Comparison of ENCODE assay signal across 34 cellular contexts in the genomic region with DNA sequence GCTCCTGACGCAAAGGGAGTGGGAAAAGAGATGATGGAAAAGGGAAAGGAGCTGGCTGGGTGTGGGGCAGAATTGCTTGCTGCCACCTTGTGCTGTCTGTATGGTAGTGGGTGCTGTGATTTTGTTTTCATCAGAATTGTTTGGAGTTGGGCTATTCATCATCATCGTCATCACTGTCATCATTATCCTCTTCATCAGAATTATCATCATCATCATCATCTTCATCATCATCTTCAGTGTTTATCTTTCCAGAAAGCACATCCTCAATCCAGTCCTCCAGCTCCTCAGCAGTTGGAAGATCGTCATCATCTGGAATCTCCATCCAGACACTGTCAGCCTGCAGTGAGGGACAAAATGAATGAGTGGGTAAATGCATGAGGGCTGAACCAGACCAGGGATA.
"Had no signal": no experiment of that assay in that cellular context is flagged by ENCODE, and none has a peak within 500 bp of the region (broad histone marks: within the 10 kb centered on the region; RNA-seq: fewer than 3 reads in every experiment).

No MANE protein-coding gene starts in this region.

- DNase-seq: activated effector memory CD4-positive, alpha-beta T cell treated with anti-CD3 and anti-CD28 coated beads, Interleukin-2, amount 50 U/mL, for 16 hours; activated effector memory CD4-positive, alpha-beta T cell treated with Interleukin-2 at 50 U/mL for 16 hours; activated gamma-delta T cell; activated gamma-delta T cell treated with Interleukin-2 at 50 U/mL for 16 hours; activated naive CD4-positive, alpha-beta T cell; activated naive CD4-positive, alpha-beta T cell treated with anti-CD3 and anti-CD28 coated beads for 36 hours; activated naive CD4-positive, alpha-beta T cell treated with anti-CD3 and anti-CD28 coated beads, Interleukin-2, amount 10 ng/mL, durations not matched to agents 7 days and 5 days; activated naive CD4-positive, alpha-beta T cell treated with anti-CD3 and anti-CD28 coated beads, Interleukin-2, amount 50 U/mL, for 16 hours; activated naive CD4-positive, alpha-beta T cell treated with Interleukin-2 at 50 U/mL for 16 hours; activated naive CD8-positive, alpha-beta T cell treated with anti-CD3 and anti-CD28 coated beads for 36 hours; activated naive CD8-positive, alpha-beta T cell treated with anti-CD3 and anti-CD28 coated beads, Interleukin-2, amount 10 ng/mL, durations not matched to agents 7 days and 5 days; activated naive CD8-positive, alpha-beta T cell treated with anti-CD3 and anti-CD28 coated beads, Interleukin-2, amount 50 U/mL, for 24 hours; activated T-cell treated with anti-CD3 and anti-CD28 coated beads, Interleukin-2, amount 50 U/mL, for 1 hour; activated T-cell treated with anti-CD3 and anti-CD28 coated beads, Interleukin-2, amount 50 U/mL, for 24 hours; activated T-cell treated with anti-CD3 and anti-CD28 coated beads, Interleukin-2, amount 50 U/mL, for 4 hours; activated T-cell treated with anti-CD3 and anti-CD28 coated beads, Interleukin-2, amount 50 U/mL, for 48 hours; activated T-cell treated with anti-CD3 and anti-CD28 coated beads, Interleukin-2, amount 50 U/mL, for 72 hours; adrenal gland; amniotic stem cell; amygdala; anterior cingulate cortex; aorta; body of pancreas; brain microvascular endothelial cell; caudate nucleus; central memory CD4-positive, alpha-beta T cell; cerebellar nuclear complex had no signal

- H3K9me3 ChIP-seq: adrenal gland, ascending aorta, body of pancreas, breast epithelium had no signal

- H3K4me3 ChIP-seq: adrenal gland, ascending aorta, body of pancreas, breast epithelium, cardiac muscle cell had no signal

- FAIRE-seq: astrocyte, bronchial epithelial cell had no signal

- H3K4me1 ChIP-seq: adrenal gland, ascending aorta, body of pancreas, breast epithelium had no signal

- ATAC-seq: activated naive CD4-positive, alpha-beta T cell treated with anti-CD3 and anti-CD28 coated beads, Interleukin-2, amount 50 U/mL, for 72 hours; activated naive CD8-positive, alpha-beta T cell treated with anti-CD3 and anti-CD28 coated beads, Interleukin-2, amount 50 U/mL, for 24 hours; activated T-cell treated with anti-CD3 and anti-CD28 coated beads, Interleukin-2, amount 50 U/mL, for 4 hours; activated T-cell treated with anti-CD3 and anti-CD28 coated beads, Interleukin-2, amount 50 U/mL, for 72 hours; activated T-helper 17 cell treated with anti-CD3 and anti-CD28 coated beads, Interleukin-2, amount 50 U/mL, for 72 hours; body of pancreas had no signal

- H3K27ac ChIP-seq: adrenal gland, ascending aorta, body of pancreas, brain microvascular endothelial cell, breast epithelium, cardiac muscle cell had no signal

- H3K36me3 ChIP-seq: adrenal gland, ascending aorta, brain microvascular endothelial cell, breast epithelium, cardiac muscle cell had no signal

- H3K27me3 ChIP-seq: adrenal gland, ascending aorta, body of pancreas, brain microvascular endothelial cell, breast epithelium, cardiac muscle cell had no signal
